In the genomic region with DNA sequence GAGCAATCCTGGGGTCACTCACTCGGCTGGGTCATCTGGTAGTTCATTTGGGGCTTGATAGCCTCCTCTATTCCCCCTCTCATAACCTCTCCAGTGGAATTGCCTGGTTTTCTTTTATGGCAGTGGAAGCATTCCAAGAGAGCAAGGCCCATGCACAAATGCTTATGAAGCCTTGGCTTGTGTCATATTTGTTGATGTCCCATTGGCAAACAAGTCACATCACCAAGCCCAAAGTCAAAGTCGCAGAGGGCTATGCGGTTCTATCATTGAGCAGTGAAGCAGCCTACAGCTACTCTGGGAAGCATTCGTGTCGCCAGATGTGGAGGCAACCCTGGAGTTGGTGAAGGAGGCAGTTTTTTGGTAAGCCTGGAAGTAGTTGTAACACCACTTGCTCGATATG, we compare ENCODE assay signal across 10 cellular contexts. TPM values are rescaled to one million over a fixed set of nuclear protein-coding genes. Genes with fewer than 3 reads are reported as not detected.
"Had no signal": no experiment of that assay in that cellular context is flagged by ENCODE, and none has a peak within 500 bp of the region (broad histone marks: within the 10 kb centered on the region; RNA-seq: fewer than 3 reads in every experiment).

No MANE protein-coding gene starts in this region.

- DNase-seq: IMR-90, KBM-7, KG1 had no signal

- H3K36me3 Mint-ChIP-seq: IgD-negative memory B cell had no signal

- H3K4me3 Mint-ChIP-seq: IgD-negative memory B cell had no signal

- H3K27ac Mint-ChIP-seq: IgD-negative memory B cell had no signal

- H3K4me3 ChIP-seq: K562 had no signal

- H3K4me2 ChIP-seq: KMS-11 had no signal

- H3K27ac ChIP-seq: HL-60, KMS-11 had no signal

- H3K9ac ChIP-seq: KMS-11 had no signal

- ATAC-seq: K562 had no signal

- H3K9me3 Mint-ChIP-seq: IgD-negative memory B cell had no signal

- FAIRE-seq: HTR-8/SVneo, K562 had no signal

RNA-seq across cellular contexts. Expression of a gene that starts 52.9 kb away (rescaled TPM):
- total RNA-seq: HT-29, HT1080, IMR-90 had no signal
- polyA plus RNA-seq: IgD-negative memory B cell, IMR-90 had no signal
